Comparison of ENCODE assay signal across 9 cellular contexts in the genomic region with DNA sequence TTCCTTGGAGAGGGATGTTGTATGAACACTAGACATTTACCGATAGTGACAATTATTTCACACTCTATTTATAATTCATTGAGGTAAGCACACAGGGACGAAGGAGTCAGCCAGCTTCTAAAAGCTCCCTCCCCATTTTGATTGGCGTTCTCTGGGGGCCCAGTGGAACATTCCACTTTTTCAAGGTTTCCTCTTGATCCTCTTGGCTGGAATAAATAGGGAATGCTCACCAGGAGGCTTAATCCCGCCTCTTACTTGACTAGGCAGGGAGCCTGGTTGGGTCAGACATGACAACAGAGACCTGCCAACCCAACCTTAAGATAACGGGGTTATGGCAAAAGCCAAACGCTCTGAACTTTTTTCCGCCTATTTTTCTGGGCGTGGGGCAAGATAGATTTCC. TPM values are rescaled to one million over a fixed set of nuclear protein-coding genes. Genes with fewer than 3 reads are reported as not detected.
A peak's percentile ranks its signal among the peaks of the same experiment; 100 is the strongest.
DNase-seq lines count a peak whose midpoint lies in the region; ATAC-seq and TF ChIP-seq lines count a peak whose summit lies in the region.
"Had no signal": no experiment of that assay in that cellular context is flagged by ENCODE, and none has a peak within 500 bp of the region (broad histone marks: within the 10 kb centered on the region; RNA-seq: fewer than 3 reads in every experiment).

No MANE protein-coding gene starts in this region.

- TF ChIP-seq CTCF in SK-N-SH (IDR thresholded peaks at IDR 0.05) (no peak), hepatocyte (IDR thresholded peaks at IDR 0.05; ENCODE audit: poor library complexity) (no peak), transverse colon (IDR thresholded peaks at IDR 0.05) (no peak)

- no peak for TF ChIP-seq RAD21 in SK-N-SH (IDR thresholded peaks at IDR 0.05; ENCODE audit: low read length)

- POLR2A ChIA-PET in SK-N-SH (lab: Yijun Ruan, JAX) = interaction anchor here (1.0 kb wide), 1 partner anchor 83 kb away, joined by 3 read pairs; the partner anchor contains the start of gene HEATR1

- peak overlapping the region; percentile 92; the same call in 1 of the 2 replicates for H3K4me2 ChIP-seq in SK-N-SH
- H3K4me2 ChIP-seq in hepatocyte = no peak overlapping the region

- peaks cover 19% of the 10 kb centered on the region for H3K4me1 Mint-ChIP-seq in activated naive CD8-positive, alpha-beta T cell (ENCODE audit: low read depth)

- CTCF ChIA-PET in SK-N-SH (lab: Yijun Ruan, JAX) = interaction anchor here (1.3 to 1.5 kb wide), 3 partner anchors 31 to 78 kb away, joined by 3 to 4 read pairs (median 4); no protein-coding TSS in a partner anchor

- no peak for TF ChIP-seq POLR2A in transverse colon (IDR thresholded peaks at IDR 0.05)

- DNase-seq in SK-N-SH (no peak), hepatocyte (ENCODE audit: low spot score) (no peak), iPS-NIHi11 (ENCODE audit: low spot score) (no peak), transverse colon (no peak)
- DNase-seq: NCI-H2081 treated with DMSO at 0.1 percent for 48 hours had no signal

- no peaks in the 10 kb centered on the region for H3K9me3 ChIP-seq in SK-N-SH
- H3K9me3 ChIP-seq in hepatocyte (ENCODE audit: low read depth) = no peaks in the 10 kb centered on the region
- no peaks in the 10 kb centered on the region for H3K9me3 ChIP-seq in skeletal muscle tissue (ENCODE audit: control insufficient read depth in 3 of 3, low read length in 3 of 3)
- H3K9me3 ChIP-seq in transverse colon = no peaks in the 10 kb centered on the region

- H4K20me1 ChIP-seq in SK-N-SH (ENCODE audit: insufficient read depth) = no peaks in the 10 kb centered on the region
- no peaks in the 10 kb centered on the region for H4K20me1 ChIP-seq in hepatocyte (ENCODE audit: insufficient read depth, poor library complexity, severe bottlenecking)

- no peaks in the 10 kb centered on the region for H3K79me2 ChIP-seq in SK-N-SH (ENCODE audit: insufficient read depth)
- no peaks in the 10 kb centered on the region for H3K79me2 ChIP-seq in hepatocyte

- peak overlapping the region; percentile 78 for H3K4me3 Mint-ChIP-seq in activated naive CD8-positive, alpha-beta T cell

- H2AFZ ChIP-seq in SK-N-SH (ENCODE audit: low read depth) (peak overlapping the region; percentile 88; the same call in 1 of the 2 replicates), hepatocyte (peak overlapping the region; percentile 73)

- TF ChIP-seq EP300 in SK-N-SH (IDR thresholded peaks at IDR 0.05; ENCODE audit: borderline replicate concordance in 1 of 2, low read depth in 1 of 2, low read length in 1 of 2) (no peak), transverse colon (IDR thresholded peaks at IDR 0.05; ENCODE audit: low read depth) (no peak)

- H3K36me3 ChIP-seq in SK-N-SH (replicated peaks in 1 of 2; ENCODE audit: control insufficient read depth in 1 of 2, insufficient read depth in 2 of 2, low read length in 1 of 2) = no peaks in the 10 kb centered on the region
- no peaks in the 10 kb centered on the region for H3K36me3 ChIP-seq in hepatocyte (replicated peaks; ENCODE audit: insufficient read depth, low read depth)
- H3K36me3 ChIP-seq in skeletal muscle tissue (ENCODE audit: control insufficient read depth in 3 of 3, insufficient read depth in 3 of 3, low read length in 3 of 3) = peaks cover 0 to 4% (median 0%) of the 10 kb centered on the region in 3 donors
- no peaks in the 10 kb centered on the region for H3K36me3 ChIP-seq in transverse colon

- no peaks in the 10 kb centered on the region for H3K36me3 Mint-ChIP-seq in activated naive CD8-positive, alpha-beta T cell

- no peak for ATAC-seq in SK-N-SH treated with all-trans-retinoic acid at 6 μM for 48 hours
- ATAC-seq in GM18861 (IDR thresholded peaks at IDR 0.05; ENCODE audit: unreplicated experiment) = no peak

- no peaks in the 10 kb centered on the region for H3F3A ChIP-seq in SK-N-SH (replicated peaks; ENCODE audit: insufficient read depth)

- no peaks in the 10 kb centered on the region for H3K9me3 Mint-ChIP-seq in activated naive CD8-positive, alpha-beta T cell (ENCODE audit: low read depth)

- in situ Hi-C loops in transverse colon (cut with MboI; ENCODE audit: low pct_ligation_motif_present in 1 of 4, low pct_unique_long_range_greater_than_20kb in 1 of 4, low sequenced_read_pairs in 3 of 4) = no loop called here

- H3K4me1 ChIP-seq in SK-N-SH (ENCODE audit: control insufficient read depth in 1 of 2, insufficient read depth in 2 of 2, low read depth in 1 of 2, low read length in 1 of 2) (peaks cover 0 to 7% of the 10 kb centered on the region in 2 experiments; a peak in 1 of 4 replicates), hepatocyte (ENCODE audit: insufficient read depth) (peaks cover 3% of the 10 kb centered on the region), skeletal muscle tissue (ENCODE audit: control insufficient read depth in 3 of 3, insufficient read depth in 3 of 3, low read length in 3 of 3) (peaks cover 13 to 20% (median 17%) of the 10 kb centered on the region in 3 donors), transverse colon (peaks cover 0 to 14% (median 8%) of the 10 kb centered on the region in 4 donors)

- H3K27ac ChIP-seq in SK-N-SH (ENCODE audit: low read depth in 2 of 2, low read length in 1 of 2) (no peak overlapping the region), hepatocyte (no peak overlapping the region), skeletal muscle tissue (ENCODE audit: low read depth, low read length) (peak overlapping the region; percentile 99), transverse colon (no peak overlapping the region)

- H3K9me2 ChIP-seq in SK-N-SH (no peaks in the 10 kb centered on the region), hepatocyte (replicated peaks; ENCODE audit: insufficient read depth) (no peaks in the 10 kb centered on the region)

- peaks cover 23% of the 10 kb centered on the region for H3K27me3 Mint-ChIP-seq in activated naive CD8-positive, alpha-beta T cell

- H3K4me3 ChIP-seq in SK-N-SH (ENCODE audit: low read depth in 2 of 2, low read length in 1 of 2) (peak overlapping the region in 1 of 2 experiments; percentile 46; a peak in 2 of 4 replicates), hepatocyte (no peak overlapping the region), skeletal muscle tissue (ENCODE audit: low read length in 3 of 3) (peak overlapping the region; percentile 87 to 89 (median 89)), transverse colon (no peak overlapping the region)

- H3K9ac ChIP-seq in SK-N-SH (no peak overlapping the region), skeletal muscle tissue (ENCODE audit: low read depth in 1 of 3, low read length in 3 of 3) (peak overlapping the region; percentile 94 to 99 (median 98))

- intact Hi-C loops in transverse colon (cut with DNase I; ENCODE audit: low total_unique reads) = loop anchor here (10.0 kb wide), 1 partner anchor 848 kb away; no protein-coding TSS in a partner anchor

- 78% methylated on average over 8 of the region's 8 CpGs for WGBS in SK-N-SH (ENCODE audit: low lambda C conversion rate)
- 74% methylated on average over 8 of the region's 8 CpGs for WGBS in hepatocyte (ENCODE audit: low lambda C conversion rate, missing lambda C conversion rate)
- WGBS in transverse colon (ENCODE audit: low coverage in 1 of 2), 2 donors = 72 to 82% methylated on average over 4 to 8 of the region's 8 CpGs

- H3K27ac Mint-ChIP-seq in activated naive CD8-positive, alpha-beta T cell = no peak overlapping the region

- H3K27me3 ChIP-seq in SK-N-SH (ENCODE audit: insufficient read depth) = peaks cover 7% of the 10 kb centered on the region; the same call in 1 of the 2 replicates
- H3K27me3 ChIP-seq in hepatocyte = peaks cover 23% of the 10 kb centered on the region
- H3K27me3 ChIP-seq in skeletal muscle tissue (ENCODE audit: control insufficient read depth in 3 of 3, insufficient read depth in 3 of 3, low read length in 3 of 3) = peaks cover 0 to 5% (median 2%) of the 10 kb centered on the region in 3 donors
- H3K27me3 ChIP-seq in transverse colon = peaks cover 38% of the 10 kb centered on the region

TF ChIP-seq in SK-N-SH, 30 proteins besides CTCF, POLR2A, EP300 and RAD21:
- no peak for TF ChIP-seq MAX (IDR thresholded peaks at IDR 0.05; ENCODE audit: low read depth)

TF ChIP-seq in SK-N-SH treated with all-trans-retinoic acid at 6 μM for 48 hours, 23 proteins besides CTCF, POLR2A, EP300 and RAD21 (continues in another document):
- TF ChIP-seq, protein P1, sequence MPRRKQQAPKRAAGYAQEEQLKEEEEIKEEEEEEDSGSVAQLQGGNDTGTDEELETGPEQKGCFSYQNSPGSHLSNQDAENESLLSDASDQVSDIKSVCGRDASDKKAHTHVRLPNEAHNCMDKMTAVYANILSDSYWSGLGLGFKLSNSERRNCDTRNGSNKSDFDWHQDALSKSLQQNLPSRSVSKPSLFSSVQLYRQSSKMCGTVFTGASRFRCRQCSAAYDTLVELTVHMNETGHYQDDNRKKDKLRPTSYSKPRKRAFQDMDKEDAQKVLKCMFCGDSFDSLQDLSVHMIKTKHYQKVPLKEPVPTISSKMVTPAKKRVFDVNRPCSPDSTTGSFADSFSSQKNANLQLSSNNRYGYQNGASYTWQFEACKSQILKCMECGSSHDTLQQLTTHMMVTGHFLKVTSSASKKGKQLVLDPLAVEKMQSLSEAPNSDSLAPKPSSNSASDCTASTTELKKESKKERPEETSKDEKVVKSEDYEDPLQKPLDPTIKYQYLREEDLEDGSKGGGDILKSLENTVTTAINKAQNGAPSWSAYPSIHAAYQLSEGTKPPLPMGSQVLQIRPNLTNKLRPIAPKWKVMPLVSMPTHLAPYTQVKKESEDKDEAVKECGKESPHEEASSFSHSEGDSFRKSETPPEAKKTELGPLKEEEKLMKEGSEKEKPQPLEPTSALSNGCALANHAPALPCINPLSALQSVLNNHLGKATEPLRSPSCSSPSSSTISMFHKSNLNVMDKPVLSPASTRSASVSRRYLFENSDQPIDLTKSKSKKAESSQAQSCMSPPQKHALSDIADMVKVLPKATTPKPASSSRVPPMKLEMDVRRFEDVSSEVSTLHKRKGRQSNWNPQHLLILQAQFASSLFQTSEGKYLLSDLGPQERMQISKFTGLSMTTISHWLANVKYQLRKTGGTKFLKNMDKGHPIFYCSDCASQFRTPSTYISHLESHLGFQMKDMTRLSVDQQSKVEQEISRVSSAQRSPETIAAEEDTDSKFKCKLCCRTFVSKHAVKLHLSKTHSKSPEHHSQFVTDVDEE (CRISPR knock-in tag; IDR thresholded peaks at IDR 0.05) = no peak
- no peak for TF ChIP-seq BACH2 (CRISPR knock-in tag; IDR thresholded peaks at IDR 0.05; ENCODE audit: borderline replicate concordance)

RNA-seq across cellular contexts. Expression of gene ACTN2, which starts 1.0 kb away (rescaled TPM):
- polyA plus RNA-seq in SK-N-SH (2012; rRNA removed) (0.10 and 0.15 TPM in 2 replicates), hepatocyte (0.57 and 1.7 TPM in 2 replicates)
- 0.03 TPM in 2 replicates for polyA plus RNA-seq in SK-N-SH (2012; cell fraction: cytosol; rRNA removed)
- polyA plus RNA-seq in SK-N-SH (2012; cell fraction: nucleus; rRNA removed) = 0.76 TPM in 2 replicates
- total RNA-seq in hepatocyte (0.17 TPM in 1 of 2 replicates, not detected in the other), skeletal muscle tissue (660 TPM), transverse colon (under 1 TPM in 2 of 4 donors, not detected in 2; 0.16 to 0.55 TPM)

Comparison
In these comparisons a context has a peak if more than half of its experiments do, and no peak if none do; other contexts are left out.
1. H3K4me3 ChIP-seq: peak in skeletal muscle tissue (3 of 3); none in hepatocyte (single experiment) and transverse colon (0 of 4).
2. RNA of gene ACTN2, which starts 1.0 kb away (total RNA-seq): 660 TPM in skeletal muscle tissue (single experiment); 0.17 TPM in hepatocyte and 0.16 to 0.55 TPM in transverse colon; every median in the first group is over 100 times any median in the second.